ENCODE assay signal across 2 cellular contexts in genomic region chr7:27923308-27923980, GRCh38.
TF ChIP-seq lines count a peak whose summit lies in the region.

No MANE protein-coding gene starts in this region.

TF ChIP-seq in IMR-90, 13 proteins besides CTCF, POLR2A, EP300 and RAD21:
- TF ChIP-seq MAZ (IDR thresholded peaks at IDR 0.05; ENCODE audit: borderline replicate concordance, low read depth, low read length) = no peak
- TF ChIP-seq SMC3 (IDR thresholded peaks at IDR 0.05; ENCODE audit: low read depth, low read length) = no peak
- no peak for TF ChIP-seq FOS (IDR thresholded peaks at IDR 0.05; ENCODE audit: low read depth, low read length)

TF ChIP-seq in K562, 482 proteins besides CTCF, POLR2A, EP300 and RAD21:
- TF ChIP-seq, protein P1, sequence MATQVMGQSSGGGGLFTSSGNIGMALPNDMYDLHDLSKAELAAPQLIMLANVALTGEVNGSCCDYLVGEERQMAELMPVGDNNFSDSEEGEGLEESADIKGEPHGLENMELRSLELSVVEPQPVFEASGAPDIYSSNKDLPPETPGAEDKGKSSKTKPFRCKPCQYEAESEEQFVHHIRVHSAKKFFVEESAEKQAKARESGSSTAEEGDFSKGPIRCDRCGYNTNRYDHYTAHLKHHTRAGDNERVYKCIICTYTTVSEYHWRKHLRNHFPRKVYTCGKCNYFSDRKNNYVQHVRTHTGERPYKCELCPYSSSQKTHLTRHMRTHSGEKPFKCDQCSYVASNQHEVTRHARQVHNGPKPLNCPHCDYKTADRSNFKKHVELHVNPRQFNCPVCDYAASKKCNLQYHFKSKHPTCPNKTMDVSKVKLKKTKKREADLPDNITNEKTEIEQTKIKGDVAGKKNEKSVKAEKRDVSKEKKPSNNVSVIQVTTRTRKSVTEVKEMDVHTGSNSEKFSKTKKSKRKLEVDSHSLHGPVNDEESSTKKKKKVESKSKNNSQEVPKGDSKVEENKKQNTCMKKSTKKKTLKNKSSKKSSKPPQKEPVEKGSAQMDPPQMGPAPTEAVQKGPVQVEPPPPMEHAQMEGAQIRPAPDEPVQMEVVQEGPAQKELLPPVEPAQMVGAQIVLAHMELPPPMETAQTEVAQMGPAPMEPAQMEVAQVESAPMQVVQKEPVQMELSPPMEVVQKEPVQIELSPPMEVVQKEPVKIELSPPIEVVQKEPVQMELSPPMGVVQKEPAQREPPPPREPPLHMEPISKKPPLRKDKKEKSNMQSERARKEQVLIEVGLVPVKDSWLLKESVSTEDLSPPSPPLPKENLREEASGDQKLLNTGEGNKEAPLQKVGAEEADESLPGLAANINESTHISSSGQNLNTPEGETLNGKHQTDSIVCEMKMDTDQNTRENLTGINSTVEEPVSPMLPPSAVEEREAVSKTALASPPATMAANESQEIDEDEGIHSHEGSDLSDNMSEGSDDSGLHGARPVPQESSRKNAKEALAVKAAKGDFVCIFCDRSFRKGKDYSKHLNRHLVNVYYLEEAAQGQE (CRISPR knock-in tag; IDR thresholded peaks at IDR 0.05; ENCODE audit: low read depth) = no peak
- peak; percentile 12 for TF ChIP-seq MEIS2 (IDR thresholded peaks at IDR 0.05; ENCODE audit: partially characterized antibody)
